ENCODE assay signal across 1 cellular context in genomic region chr10:86671419-86671818, GRCh38.
TF ChIP-seq lines count a peak whose summit lies in the region.

No MANE protein-coding gene starts in this region.

TF ChIP-seq in WTC11, 78 proteins besides CTCF, POLR2A, EP300 and RAD21 (continued from another document):
- TF ChIP-seq E2F4 (CRISPR knock-in tag; IDR thresholded peaks at IDR 0.05; ENCODE audit: borderline replicate concordance, low read depth) = no peak
- no peak for TF ChIP-seq HMGXB4 (CRISPR knock-in tag; IDR thresholded peaks at IDR 0.05)
- no peak for TF ChIP-seq NR3C1 (CRISPR knock-in tag; conservative IDR thresholded peaks at IDR 0.05; ENCODE audit: low read depth)
- no peak for TF ChIP-seq ZNF396 (CRISPR knock-in tag; IDR thresholded peaks at IDR 0.05; ENCODE audit: borderline replicate concordance)
- no peak for TF ChIP-seq TEAD4 (CRISPR knock-in tag; IDR thresholded peaks at IDR 0.05)
- TF ChIP-seq EMX1 (CRISPR knock-in tag; IDR thresholded peaks at IDR 0.05) = no peak
- no peak for TF ChIP-seq TEAD1 (CRISPR knock-in tag; IDR thresholded peaks at IDR 0.05)
- TF ChIP-seq NFATC4 (CRISPR knock-in tag; IDR thresholded peaks at IDR 0.05) = no peak
- no peak for TF ChIP-seq OVOL2 (CRISPR knock-in tag; IDR thresholded peaks at IDR 0.05; ENCODE audit: borderline replicate concordance)
- no peak for TF ChIP-seq CDX4 (CRISPR knock-in tag; IDR thresholded peaks at IDR 0.05; ENCODE audit: borderline replicate concordance)
- no peak for TF ChIP-seq CREB1 (CRISPR knock-in tag; IDR thresholded peaks at IDR 0.05)
- no peak for TF ChIP-seq GRHL2 (CRISPR knock-in tag; IDR thresholded peaks at IDR 0.05; ENCODE audit: insufficient replicate concordance, severe bottlenecking)
- TF ChIP-seq USF2 (CRISPR knock-in tag; IDR thresholded peaks at IDR 0.05) = no peak
